Comparison of ENCODE assay signal across 8 cellular contexts in the genomic region with DNA sequence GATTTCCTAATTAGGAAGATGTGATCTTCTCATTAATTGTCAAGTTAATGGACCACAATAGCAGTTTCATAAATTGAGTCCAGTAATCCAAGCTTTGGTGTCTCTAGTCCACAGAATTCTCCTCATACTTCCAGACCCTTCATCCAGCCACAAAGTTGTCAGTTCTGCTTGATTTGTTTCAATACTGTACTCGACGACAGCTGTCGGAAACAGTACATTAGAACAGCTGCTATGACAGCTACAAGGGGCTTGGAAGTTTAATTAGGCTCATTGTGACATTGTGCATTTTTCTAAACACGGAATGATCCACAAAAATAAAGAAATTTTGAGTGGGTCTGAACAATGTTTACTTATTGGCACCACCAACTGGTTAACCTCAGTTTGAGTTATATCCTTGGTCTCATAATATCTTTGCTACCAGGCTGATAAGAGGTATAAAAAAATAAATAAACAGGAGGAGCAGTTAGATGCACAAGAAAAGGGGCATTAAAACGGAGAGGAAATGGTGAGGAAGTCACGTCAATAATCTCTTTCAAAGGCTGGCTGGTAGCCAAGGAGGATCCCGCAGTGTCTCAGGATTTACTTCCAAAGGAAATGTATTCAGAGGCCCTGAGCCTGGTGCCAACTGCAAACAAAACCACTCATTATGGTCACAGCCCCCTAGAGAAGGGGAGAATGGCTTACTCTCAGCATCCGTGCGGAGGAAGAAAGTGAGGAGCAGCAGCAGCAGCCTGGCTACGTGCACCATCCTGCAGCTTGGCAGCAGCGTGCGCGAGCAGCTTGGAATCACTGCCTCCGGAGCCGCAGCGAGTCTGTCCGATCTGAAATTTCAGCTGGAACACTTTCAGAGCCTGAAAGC.
DNase-seq lines count a peak whose midpoint lies in the region; ATAC-seq and TF ChIP-seq lines count a peak whose summit lies in the region.

No MANE protein-coding gene starts in this region.

- no peaks in the 10 kb centered on the region for H3K9me3 ChIP-seq in psoas muscle

- H3K27me3 Mint-ChIP-seq in GM23338 (ENCODE audit: insufficient read depth, low read depth, poor library complexity), result no peaks in the 10 kb centered on the region
- H3K27me3 Mint-ChIP-seq in activated T-helper 17 cell treated with anti-CD3 and anti-CD28 coated beads, Interleukin-2, amount 50 U/mL, for 72 hours, result no peaks in the 10 kb centered on the region

- H3K27ac ChIP-seq in GM23338 (ENCODE audit: low read depth) (peak overlapping the region; percentile 76), psoas muscle (no peak overlapping the region)

- no peaks in the 10 kb centered on the region for H3K9me3 Mint-ChIP-seq in GM23338
- H3K9me3 Mint-ChIP-seq in activated T-helper 17 cell treated with anti-CD3 and anti-CD28 coated beads, Interleukin-2, amount 50 U/mL, for 72 hours, result no peaks in the 10 kb centered on the region

- H3K4me2 ChIP-seq in GM23338, result 0 out of 2 replicates have a peak overlapping the region, but pooled peaks have one; percentile 10

- ATAC-seq in GM23338 (peak; percentile 88), psoas muscle (peak in 2 of 4 donors; percentile 43 to 48)
- no peak for ATAC-seq in activated T-helper 17 cell treated with anti-CD3 and anti-CD28 coated beads, Interleukin-2, amount 50 U/mL, for 72 hours (replicated peaks)

- no peaks in the 10 kb centered on the region for H4K20me1 ChIP-seq in GM23338 (replicated peaks; ENCODE audit: insufficient read depth)

- DNase-seq in GM23338 (ENCODE audit: low spot score), result peak; percentile 30
- DNase-seq in globus pallidus (ENCODE audit: low spot score), result peak; percentile 70
- peak in 1 of 2 donors; percentile 30 for DNase-seq in psoas muscle
- no peak for DNase-seq in KG1 (lab: John Stamatoyannopoulos, UW)
- DNase-seq in GM03348 (ENCODE audit: low spot score), result no peak
- DNase-seq in UCSD-AML1 (lab: John Stamatoyannopoulos, UW; ENCODE audit: unreplicated experiment), result no peak

- 0 out of 2 replicates have a peak, but pooled peaks cover 7% of the 10 kb centered on the region for H3K79me2 ChIP-seq in GM23338 (replicated peaks; ENCODE audit: insufficient read depth)

- no peaks in the 10 kb centered on the region for H3K36me3 Mint-ChIP-seq in GM23338 (ENCODE audit: low read depth)
- H3K36me3 Mint-ChIP-seq in activated T-helper 17 cell treated with anti-CD3 and anti-CD28 coated beads, Interleukin-2, amount 50 U/mL, for 72 hours (ENCODE audit: low read depth), result no peaks in the 10 kb centered on the region

- peak overlapping the region; percentile 35; the same call in 1 of the 3 replicates for H3K4me3 Mint-ChIP-seq in GM23338
- H3K4me3 Mint-ChIP-seq in activated T-helper 17 cell treated with anti-CD3 and anti-CD28 coated beads, Interleukin-2, amount 50 U/mL, for 72 hours, result no peak overlapping the region

- peak overlapping the region; percentile 52 for H3K27ac Mint-ChIP-seq in GM23338
- no peak overlapping the region for H3K27ac Mint-ChIP-seq in activated T-helper 17 cell treated with anti-CD3 and anti-CD28 coated beads, Interleukin-2, amount 50 U/mL, for 72 hours

- H3K4me1 ChIP-seq in GM23338 (ENCODE audit: insufficient read depth) (peaks cover 30% of the 10 kb centered on the region), psoas muscle (no peaks in the 10 kb centered on the region)

- TF ChIP-seq CTCF in GM23338 (conservative IDR thresholded peaks at IDR 0.05; ENCODE audit: low read depth in 2 of 2) (no peak), psoas muscle (IDR thresholded peaks at IDR 0.05) (no peak)

- intact Hi-C loops in psoas muscle (cut with DNase I), result no loop called here

- no peaks in the 10 kb centered on the region for H3K36me3 ChIP-seq in GM23338 (ENCODE audit: insufficient read depth)
- H3K36me3 ChIP-seq in psoas muscle (ENCODE audit: insufficient read depth in 1 of 2, low read depth in 1 of 2), result no peaks in the 10 kb centered on the region

- no peaks in the 10 kb centered on the region; the same call in 1 of the 2 replicates for H3K9me2 ChIP-seq in GM23338 (ENCODE audit: insufficient read depth)

- H3K27me3 ChIP-seq in GM23338 (ENCODE audit: insufficient read depth) (no peaks in the 10 kb centered on the region), psoas muscle (ENCODE audit: insufficient read depth in 3 of 3, low read length in 2 of 3) (peaks cover 0 to 2% (median 0%) of the 10 kb centered on the region in 3 donors)

- WGBS in psoas muscle, 3 donors, result 8 to 14% (median 9%) methylated on average over 17 of the region's 17 CpGs

- H2AFZ ChIP-seq in GM23338, result no peak overlapping the region

- H3K4me3 ChIP-seq in GM23338, result no peak overlapping the region
- H3K4me3 ChIP-seq in psoas muscle, result peak overlapping the region; percentile 35

- no peaks in the 10 kb centered on the region for H3F3A ChIP-seq in GM23338 (replicated peaks; ENCODE audit: low read depth)

- H3K4me1 Mint-ChIP-seq in GM23338, result peaks cover 45% of the 10 kb centered on the region
- H3K4me1 Mint-ChIP-seq in activated T-helper 17 cell treated with anti-CD3 and anti-CD28 coated beads, Interleukin-2, amount 50 U/mL, for 72 hours, result no peaks in the 10 kb centered on the region

TF ChIP-seq in GM23338, 12 proteins besides CTCF, POLR2A, EP300 and RAD21 (continues in another document):
- TF ChIP-seq ZNF331 (CRISPR knock-in tag; IDR thresholded peaks at IDR 0.05; ENCODE audit: low read depth) (no peak), STAT1 (IDR thresholded peaks at IDR 0.05; ENCODE audit: unreplicated experiment) (no peak)
- TF ChIP-seq, protein P1, sequence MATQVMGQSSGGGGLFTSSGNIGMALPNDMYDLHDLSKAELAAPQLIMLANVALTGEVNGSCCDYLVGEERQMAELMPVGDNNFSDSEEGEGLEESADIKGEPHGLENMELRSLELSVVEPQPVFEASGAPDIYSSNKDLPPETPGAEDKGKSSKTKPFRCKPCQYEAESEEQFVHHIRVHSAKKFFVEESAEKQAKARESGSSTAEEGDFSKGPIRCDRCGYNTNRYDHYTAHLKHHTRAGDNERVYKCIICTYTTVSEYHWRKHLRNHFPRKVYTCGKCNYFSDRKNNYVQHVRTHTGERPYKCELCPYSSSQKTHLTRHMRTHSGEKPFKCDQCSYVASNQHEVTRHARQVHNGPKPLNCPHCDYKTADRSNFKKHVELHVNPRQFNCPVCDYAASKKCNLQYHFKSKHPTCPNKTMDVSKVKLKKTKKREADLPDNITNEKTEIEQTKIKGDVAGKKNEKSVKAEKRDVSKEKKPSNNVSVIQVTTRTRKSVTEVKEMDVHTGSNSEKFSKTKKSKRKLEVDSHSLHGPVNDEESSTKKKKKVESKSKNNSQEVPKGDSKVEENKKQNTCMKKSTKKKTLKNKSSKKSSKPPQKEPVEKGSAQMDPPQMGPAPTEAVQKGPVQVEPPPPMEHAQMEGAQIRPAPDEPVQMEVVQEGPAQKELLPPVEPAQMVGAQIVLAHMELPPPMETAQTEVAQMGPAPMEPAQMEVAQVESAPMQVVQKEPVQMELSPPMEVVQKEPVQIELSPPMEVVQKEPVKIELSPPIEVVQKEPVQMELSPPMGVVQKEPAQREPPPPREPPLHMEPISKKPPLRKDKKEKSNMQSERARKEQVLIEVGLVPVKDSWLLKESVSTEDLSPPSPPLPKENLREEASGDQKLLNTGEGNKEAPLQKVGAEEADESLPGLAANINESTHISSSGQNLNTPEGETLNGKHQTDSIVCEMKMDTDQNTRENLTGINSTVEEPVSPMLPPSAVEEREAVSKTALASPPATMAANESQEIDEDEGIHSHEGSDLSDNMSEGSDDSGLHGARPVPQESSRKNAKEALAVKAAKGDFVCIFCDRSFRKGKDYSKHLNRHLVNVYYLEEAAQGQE (IDR thresholded peaks at IDR 0.05; ENCODE audit: unreplicated experiment), result no peak

TF ChIP-seq in PFSK-1, 5 proteins besides CTCF, POLR2A, EP300 and RAD21:
- TF ChIP-seq, protein P1 (IDR thresholded peaks at IDR 0.05; ENCODE audit: insufficient read depth in 1 of 2, low read depth in 2 of 2, low read length in 2 of 2), result 0 out of 4 replicates have a peak, but pooled peaks of 1 of the 2 experiments have one; percentile 13
- TF ChIP-seq POLR2AphosphoS5 (IDR thresholded peaks at IDR 0.05; ENCODE audit: low read depth, low read length), result no peak
- TF ChIP-seq FOXP2 (optimal IDR thresholded peaks at IDR 0.05; ENCODE audit: borderline replicate concordance, extremely low read depth, extremely low read length, insufficient read depth), result no peak
- TF ChIP-seq TAF1 (IDR thresholded peaks at IDR 0.05; ENCODE audit: borderline replicate concordance, insufficient read depth, low read length), result peak; percentile 52; the same call in 1 of the 2 replicates
- TF ChIP-seq SIN3A (IDR thresholded peaks at IDR 0.05; ENCODE audit: borderline replicate concordance, insufficient read depth, low read length), result no peak

Comparison
In these comparisons a context has a peak if more than half of its experiments do, and no peak if none do; other contexts are left out.
1. DNase-seq: peak in GM23338 (single experiment) and globus pallidus (single experiment); none in KG1 (single experiment), GM03348 (single experiment) and UCSD-AML1 (single experiment).